ENCODE assay signal across 33 cellular contexts in the genomic region with DNA sequence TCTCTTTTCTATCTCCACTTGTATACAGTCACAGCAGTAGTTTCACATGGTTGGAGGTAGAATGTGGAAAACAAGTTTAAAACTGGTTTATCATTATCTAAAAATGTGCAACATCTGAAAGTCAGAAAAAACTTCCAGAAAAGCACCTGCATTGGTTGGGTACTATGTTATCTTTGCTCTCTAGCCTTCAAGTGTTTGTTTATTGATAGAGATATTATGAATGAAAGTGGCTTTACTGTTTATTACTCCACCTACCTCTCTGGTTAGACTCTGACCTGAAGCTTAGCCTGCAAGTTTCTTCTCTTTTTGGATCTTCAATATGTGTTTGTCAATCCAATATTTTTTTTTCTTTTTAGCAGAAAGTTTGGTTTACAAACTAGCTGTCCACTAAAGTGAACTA.
"Had no signal": no experiment of that assay in that cellular context is flagged by ENCODE, and none has a peak within 500 bp of the region (broad histone marks: within the 10 kb centered on the region; RNA-seq: fewer than 3 reads in every experiment).

No MANE protein-coding gene starts in this region.

- H3K27ac ChIP-seq: adrenal gland, cardiac muscle cell, VCaP had no signal

- H3K36me3 ChIP-seq: adrenal gland, cardiac muscle cell had no signal

- DNase-seq: activated B cell treated with CpG ODN at 0.5 μM for 24 hours; activated CD4-positive, alpha-beta memory T cell treated with anti-CD3 and anti-CD28 coated beads for 36 hours; activated CD4-positive, alpha-beta T cell treated with anti-CD3 and anti-CD28 coated beads for 4 hours; activated CD4-positive, alpha-beta T cell treated with anti-CD3 and anti-CD28 coated beads, Interleukin-2, amount 10 ng/mL, durations not matched to agents 24 days and 14 days; activated CD4-positive, alpha-beta T cell treated with anti-CD3 and anti-CD28 coated beads, Interleukin-2, amount 50 U/mL, for 1 hour; activated CD4-positive, alpha-beta T cell treated with anti-CD3 and anti-CD28 coated beads, Interleukin-2, amount 50 U/mL, for 4 hours; activated CD4-positive, CD25-positive, alpha-beta regulatory T cell treated with anti-CD3 and anti-CD28 coated beads, Interleukin-2, amount 50 U/mL, for 72 hours; activated CD8-positive, alpha-beta memory T cell treated with anti-CD3 and anti-CD28 coated beads, Interleukin-2, amount 50 U/mL, for 4 hours; activated CD8-positive, alpha-beta T cell treated with anti-CD3 and anti-CD28 coated beads for 36 hours; activated effector memory CD4-positive, alpha-beta T cell treated with anti-CD3 and anti-CD28 coated beads, Interleukin-2, amount 50 U/mL, for 16 hours; activated gamma-delta T cell treated with Interleukin-2 at 50 U/mL for 16 hours; activated naive CD4-positive, alpha-beta T cell; activated naive CD4-positive, alpha-beta T cell treated with anti-CD3 and anti-CD28 coated beads for 36 hours; activated naive CD4-positive, alpha-beta T cell treated with anti-CD3 and anti-CD28 coated beads, Interleukin-2, amount 50 U/mL, for 16 hours; activated naive CD8-positive, alpha-beta T cell treated with anti-CD3 and anti-CD28 coated beads for 36 hours; activated T-cell treated with anti-CD3 and anti-CD28 coated beads for 4 hours; activated T-cell treated with anti-CD3 and anti-CD28 coated beads, Interleukin-2, amount 50 U/mL, for 1 hour; activated T-cell treated with anti-CD3 and anti-CD28 coated beads, Interleukin-2, amount 50 U/mL, for 4 hours; activated T-cell treated with anti-CD3 and anti-CD28 coated beads, Interleukin-2, amount 50 U/mL, for 72 hours; adrenal gland; amniotic stem cell; aorta; caudate nucleus; cerebellar nuclear complex; T-helper 2 cell; T-helper 9 cell had no signal

- H3K4me3 ChIP-seq: adrenal gland, cardiac muscle cell had no signal

- ATAC-seq: activated CD8-positive, alpha-beta T cell treated with anti-CD3 and anti-CD28 coated beads for 36 hours; activated naive CD4-positive, alpha-beta T cell treated with anti-CD3 and anti-CD28 coated beads, Interleukin-2, amount 50 U/mL, for 72 hours; activated T-cell treated with anti-CD3 and anti-CD28 coated beads, Interleukin-2, amount 50 U/mL, for 4 hours; activated T-cell treated with anti-CD3 and anti-CD28 coated beads, Interleukin-2, amount 50 U/mL, for 72 hours; activated T-helper 17 cell treated with anti-CD3 and anti-CD28 coated beads, Interleukin-2, amount 50 U/mL, for 72 hours had no signal

- H3K27me3 ChIP-seq: adrenal gland, cardiac muscle cell had no signal

- H3K9me3 ChIP-seq: adrenal gland had no signal

- FAIRE-seq: astrocyte, bronchial epithelial cell, TTC549 had no signal

- H3K4me1 ChIP-seq: adrenal gland had no signal
